14 cellular contexts compared by ENCODE assay signal in genomic region chr4:148397771-148398170, GRCh38. TPM values are rescaled to one million over a fixed set of nuclear protein-coding genes. Genes with fewer than 3 reads are reported as not detected.
A peak's percentile ranks its signal among the peaks of the same experiment; 100 is the strongest.
DNase-seq lines count a peak whose midpoint lies in the region; ATAC-seq and TF ChIP-seq lines count a peak whose summit lies in the region.
"Had no signal": no experiment of that assay in that cellular context is flagged by ENCODE, and none has a peak within 500 bp of the region (broad histone marks: within the 10 kb centered on the region; RNA-seq: fewer than 3 reads in every experiment).

No MANE protein-coding gene starts in this region.

- H3K4me3 ChIP-seq in CD8-positive, alpha-beta T cell (ENCODE audit: low read depth, low read length), result no peak overlapping the region
- H3K4me3 ChIP-seq in colonic mucosa (no peak overlapping the region), mucosa of rectum (ENCODE audit: low read length in 2 of 2) (no peak overlapping the region)
- H3K4me3 ChIP-seq: HAP-1 had no signal

- H3K27ac ChIP-seq in CD8-positive, alpha-beta T cell (ENCODE audit: low read depth, low read length), result no peak overlapping the region
- H3K27ac ChIP-seq in colonic mucosa (peak overlapping the region; percentile 21), mucosa of rectum (ENCODE audit: low read depth in 2 of 2, low read length in 2 of 2) (peak overlapping the region; percentile 4 to 31)

- DNase-seq in CD8-positive, alpha-beta T cell, result no peak
- DNase-seq in colonic mucosa, result no peak
- no peak for DNase-seq in stimulated activated effector memory CD8-positive, alpha-beta T cell treated with anti-CD3 and anti-CD28 coated beads, Interleukin-12 subunit alpha, Interleukin-12 subunit beta, amount 100 ng/mL, for 72 hours (ENCODE audit: low spot score in 2 of 2)
- DNase-seq in GM10266 (ENCODE audit: extremely low spot score), result no peak
- no peak for DNase-seq in AG20443 (ENCODE audit: low spot score)
- DNase-seq in hepatic stellate cell (ENCODE audit: low spot score), result no peak
- DNase-seq: ACHN; C1 segment of cervical spinal cord; CD4-positive, alpha-beta T cell; DMS79 had no signal

- CTCF ChIA-PET in CD8-positive, alpha-beta T cell (lab: Charles Lee), result interaction anchor here (1.2 kb wide), 1 partner anchor 531 kb away, joined by 3 read pairs; no protein-coding TSS in a partner anchor

- ATAC-seq in CD8-positive, alpha-beta T cell, result no peak
- ATAC-seq in stimulated activated effector memory CD8-positive, alpha-beta T cell treated with anti-CD3 and anti-CD28 coated beads, Interleukin-12 subunit alpha, Interleukin-12 subunit beta, amount 100 ng/mL, for 72 hours, result no peak

- peaks cover 61% of the 10 kb centered on the region for H3K4me1 Mint-ChIP-seq in CD8-positive, alpha-beta T cell (ENCODE audit: low read depth)
- H3K4me1 Mint-ChIP-seq in stimulated activated effector memory CD8-positive, alpha-beta T cell treated with anti-CD3 and anti-CD28 coated beads, Interleukin-12 subunit alpha, Interleukin-12 subunit beta, amount 100 ng/mL, for 72 hours, result peaks cover 24% of the 10 kb centered on the region

- H3K27ac Mint-ChIP-seq in CD8-positive, alpha-beta T cell, result peak overlapping the region; percentile 17
- H3K27ac Mint-ChIP-seq in stimulated activated effector memory CD8-positive, alpha-beta T cell treated with anti-CD3 and anti-CD28 coated beads, Interleukin-12 subunit alpha, Interleukin-12 subunit beta, amount 100 ng/mL, for 72 hours, result peak overlapping the region; percentile 19
- H3K27ac Mint-ChIP-seq: B cell; CD4-positive, alpha-beta T cell had no signal

- POLR2A ChIA-PET in CD8-positive, alpha-beta T cell (lab: Charles Lee), result no interaction called here

- peaks cover 4% of the 10 kb centered on the region for H3K36me3 Mint-ChIP-seq in CD8-positive, alpha-beta T cell
- H3K36me3 Mint-ChIP-seq in stimulated activated effector memory CD8-positive, alpha-beta T cell treated with anti-CD3 and anti-CD28 coated beads, Interleukin-12 subunit alpha, Interleukin-12 subunit beta, amount 100 ng/mL, for 72 hours, result no peaks in the 10 kb centered on the region

- H3K36me3 ChIP-seq in CD8-positive, alpha-beta T cell (ENCODE audit: insufficient read depth, low read length), result no peaks in the 10 kb centered on the region
- no peaks in the 10 kb centered on the region for H3K36me3 ChIP-seq in colonic mucosa
- H3K36me3 ChIP-seq in mucosa of rectum (ENCODE audit: control insufficient read depth in 2 of 2, insufficient read depth in 2 of 2, low read length in 2 of 2), result no peaks in the 10 kb centered on the region
- H3K36me3 ChIP-seq: HAP-1 had no signal

- H3K9me3 ChIP-seq in CD8-positive, alpha-beta T cell (ENCODE audit: low read length), result no peaks in the 10 kb centered on the region
- no peaks in the 10 kb centered on the region for H3K9me3 ChIP-seq in colonic mucosa
- no peaks in the 10 kb centered on the region for H3K9me3 ChIP-seq in mucosa of rectum (ENCODE audit: control insufficient read depth in 2 of 2, low read length in 2 of 2)
- H3K9me3 ChIP-seq: HAP-1 had no signal

- H3K27me3 Mint-ChIP-seq in CD8-positive, alpha-beta T cell (ENCODE audit: low read depth), result no peaks in the 10 kb centered on the region
- H3K27me3 Mint-ChIP-seq: B cell; CD4-positive, alpha-beta T cell had no signal

- intact Hi-C loops in CD8-positive, alpha-beta T cell (cut with DNase I, micrococcal nuclease), result loop anchor here in 1 of 2 experiments (2.0 kb wide), 1 partner anchor 15 kb away; no protein-coding TSS in a partner anchor
- intact Hi-C loops in colonic mucosa (cut with DNase I), result no loop called here

- no peaks in the 10 kb centered on the region for H3K9me3 Mint-ChIP-seq in CD8-positive, alpha-beta T cell
- H3K9me3 Mint-ChIP-seq in stimulated activated effector memory CD8-positive, alpha-beta T cell treated with anti-CD3 and anti-CD28 coated beads, Interleukin-12 subunit alpha, Interleukin-12 subunit beta, amount 100 ng/mL, for 72 hours, result no peaks in the 10 kb centered on the region

- H3K4me3 Mint-ChIP-seq in CD8-positive, alpha-beta T cell, result no peak overlapping the region
- no peak overlapping the region for H3K4me3 Mint-ChIP-seq in stimulated activated effector memory CD8-positive, alpha-beta T cell treated with anti-CD3 and anti-CD28 coated beads, Interleukin-12 subunit alpha, Interleukin-12 subunit beta, amount 100 ng/mL, for 72 hours
- H3K4me3 Mint-ChIP-seq: B cell; CD4-positive, alpha-beta T cell had no signal

- TF ChIP-seq CTCF in CD8-positive, alpha-beta T cell (IDR thresholded peaks at IDR 0.05), result no peak
- TF ChIP-seq CTCF in colonic mucosa (IDR thresholded peaks at IDR 0.05), result no peak
- TF ChIP-seq CTCF in GM10266 (IDR thresholded peaks at IDR 0.05; ENCODE audit: control insufficient read depth, insufficient read depth, low read depth, missing control alignments), result no peak

- no peaks in the 10 kb centered on the region for H3K27me3 ChIP-seq in CD8-positive, alpha-beta T cell (ENCODE audit: insufficient read depth, low read length)
- H3K27me3 ChIP-seq in colonic mucosa, result no peaks in the 10 kb centered on the region
- H3K27me3 ChIP-seq in mucosa of rectum (ENCODE audit: control insufficient read depth in 2 of 2, insufficient read depth in 2 of 2, low read length in 2 of 2), result no peaks in the 10 kb centered on the region

- no peaks in the 10 kb centered on the region for H3K4me1 ChIP-seq in CD8-positive, alpha-beta T cell (ENCODE audit: insufficient read depth, low read length)
- H3K4me1 ChIP-seq in colonic mucosa (no peaks in the 10 kb centered on the region), mucosa of rectum (ENCODE audit: control insufficient read depth in 2 of 2, insufficient read depth in 2 of 2, low read length in 2 of 2) (peaks cover 3 to 11% of the 10 kb centered on the region in 2 donors)

- no peak overlapping the region for H3K9ac ChIP-seq in colonic mucosa (ENCODE audit: low read depth in 2 of 2, low read length in 2 of 2)
- no peak overlapping the region for H3K9ac ChIP-seq in mucosa of rectum (ENCODE audit: low read depth in 1 of 2, low read length in 2 of 2)

RNA-seq across cellular contexts. Expression of gene NR3C2, which starts 44.4 kb away (rescaled TPM):
- total RNA-seq in CD8-positive, alpha-beta T cell, result 10 to 100 TPM; 29.6 to 32.4 TPM
- total RNA-seq in colonic mucosa, result 10 to 100 TPM; 74.8 to 96.0 TPM
- total RNA-seq: G401 had no signal
